ENCODE assay signal across 8 cellular contexts in the genomic region with DNA sequence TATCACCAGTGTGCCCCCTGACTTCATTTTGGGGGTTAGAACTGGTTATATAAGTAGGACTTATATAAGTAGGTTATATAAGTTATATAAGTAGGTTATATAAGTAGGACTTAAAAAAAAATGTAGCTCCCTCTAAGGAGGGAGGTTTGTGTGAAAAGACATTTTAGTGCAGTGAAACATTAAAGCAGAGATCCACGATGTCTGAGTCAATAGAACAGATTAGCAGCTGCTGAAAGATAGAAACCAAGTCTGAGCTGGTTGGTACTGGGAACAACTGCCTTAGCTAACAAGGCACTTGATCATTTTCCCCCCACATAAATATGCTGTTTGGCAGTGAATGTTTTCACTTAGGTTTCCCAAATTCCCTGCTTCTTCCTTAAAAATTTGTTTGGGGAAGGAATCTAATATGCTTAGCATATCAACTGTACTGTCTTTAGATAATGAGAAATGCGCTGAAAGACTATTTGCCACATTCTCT. TPM values are rescaled to one million over a fixed set of nuclear protein-coding genes. Genes with fewer than 3 reads are reported as not detected.
DNase-seq lines count a peak whose midpoint lies in the region; ATAC-seq, FAIRE-seq and TF ChIP-seq lines count a peak whose summit lies in the region.

No MANE protein-coding gene starts in this region.

- BruUV-seq in PC-3 (replicated peaks; lab: Mats Ljungman, UMichigan): no TSS peak

- H3K4me2 ChIP-seq in PC-3 (ENCODE audit: low read length): peak overlapping the region; percentile 98

- 2 to 5% (median 2%) methylated on average over 2 of the region's 2 CpGs for WGBS in ovary, 3 donors
- 8 to 9% methylated on average over 2 of the region's 2 CpGs for WGBS in lower leg skin, 2 donors

- TF ChIP-seq CTCF in PC-3 (conservative IDR thresholded peaks at IDR 0.05; ENCODE audit: low read depth, low read length): no peak
- no peak for TF ChIP-seq CTCF in ovary (IDR thresholded peaks at IDR 0.05)
- TF ChIP-seq CTCF in lower leg skin (IDR thresholded peaks at IDR 0.05): no peak

- peaks cover 18% of the 10 kb centered on the region for H3K4me1 ChIP-seq in PC-3 (ENCODE audit: insufficient read depth, low read length)
- H3K4me1 ChIP-seq in endocrine pancreas (ENCODE audit: control insufficient read depth, insufficient read depth, low read length): peaks cover 14% of the 10 kb centered on the region
- peaks cover 8% of the 10 kb centered on the region for H3K4me1 ChIP-seq in ovary (ENCODE audit: insufficient read depth)

- H4K20me1 ChIP-seq in PC-3 (ENCODE audit: low read length): peaks cover 28% of the 10 kb centered on the region

- POLR2A ChIA-PET in PC-3 (lab: Charles Lee; ENCODE audit: unreplicated experiment): interaction anchor here (0.7 kb wide), 1 partner anchor 62 kb away, joined by 3 read pairs; no protein-coding TSS in a partner anchor

- no peak for FAIRE-seq in HTR-8/SVneo (lab: Jason Lieb, UNC)

- no peak for TF ChIP-seq EP300 in ovary (IDR thresholded peaks at IDR 0.05)

- intact Hi-C loops in PC-3 (cut with micrococcal nuclease): no loop called here
- intact Hi-C loops in ovary (cut with DNase I): loop anchor here in 1 of 4 donors (10.0 kb wide), 1 partner anchor 1083 kb away; no protein-coding TSS in a partner anchor
- intact Hi-C loops in lower leg skin (cut with DNase I; ENCODE audit: low total_unique reads): no loop called here

- H3K9ac ChIP-seq in PC-3 (ENCODE audit: low read length) (peak overlapping the region; percentile 98), endocrine pancreas (ENCODE audit: control insufficient read depth, insufficient read depth, low read length) (no peak overlapping the region)

- TF ChIP-seq POLR2A in ovary (IDR thresholded peaks at IDR 0.05) (no peak), lower leg skin (IDR thresholded peaks at IDR 0.05) (no peak)

- H3K4me3 ChIP-seq in PC-3 (ENCODE audit: low read length) (peak overlapping the region; percentile 92), endocrine pancreas (ENCODE audit: control insufficient read depth, insufficient read depth, low read length) (peak overlapping the region; percentile 96), ovary (peak overlapping the region; percentile 62), lower leg skin (ENCODE audit: low read depth, poor library complexity, severe bottlenecking) (no peak overlapping the region)

- H3F3A ChIP-seq in PC-3 (ENCODE audit: low read length, unreplicated experiment): peaks cover under 1% of the 10 kb centered on the region

- H3K79me2 ChIP-seq in PC-3 (ENCODE audit: low read length): peaks cover 39% of the 10 kb centered on the region

- H3K27ac ChIP-seq in PC-3 (ENCODE audit: low read length): peak overlapping the region; percentile 66; the same call in 1 of the 2 replicates
- H3K27ac ChIP-seq in ovary: peak overlapping the region in 1 of 2 donors; percentile 83

- H3K36me3 ChIP-seq in PC-3 (ENCODE audit: low read depth, low read length) (peaks cover 28% of the 10 kb centered on the region), endocrine pancreas (ENCODE audit: control insufficient read depth, insufficient read depth, low read length) (peaks cover 2% of the 10 kb centered on the region), ovary (no peaks in the 10 kb centered on the region)

- no peaks in the 10 kb centered on the region for H3K9me3 ChIP-seq in PC-3 (ENCODE audit: low read length)
- no peaks in the 10 kb centered on the region for H3K9me3 ChIP-seq in endocrine pancreas (ENCODE audit: control insufficient read depth, low read length)
- no peaks in the 10 kb centered on the region for H3K9me3 ChIP-seq in ovary

- H3K27me3 ChIP-seq in PC-3 (ENCODE audit: low read length) (no peaks in the 10 kb centered on the region), endocrine pancreas (ENCODE audit: control insufficient read depth, insufficient read depth, low read length) (no peaks in the 10 kb centered on the region), ovary (no peaks in the 10 kb centered on the region)

- ATAC-seq in PC-3: no peak
- ATAC-seq in GM19328 (IDR thresholded peaks at IDR 0.05; ENCODE audit: unreplicated experiment): no peak

- no peaks in the 10 kb centered on the region for H3K9me2 ChIP-seq in PC-3 (replicated peaks; ENCODE audit: low read length)

- CTCF ChIA-PET in PC-3 (lab: Charles Lee): interaction anchor here (1.0 kb wide), 1 partner anchor 14 kb away, joined by 10 read pairs; a partner anchor contains a TSS

- DNase-seq in NCI-H2107 treated with DMSO at 0.1 percent for 48 hours (lab: John Stamatoyannopoulos, UW; ENCODE audit: unreplicated experiment) (peak; percentile 39), NCI-H2107 (lab: John Stamatoyannopoulos, UW) (no peak), PC-3 (no peak), ovary (no peak), lower leg skin (ENCODE audit: low spot score in 2 of 2) (no peak), HTR-8/SVneo (ENCODE audit: insufficient read length, low spot score) (no peak)

- peak overlapping the region; percentile 99 for H2AFZ ChIP-seq in PC-3 (ENCODE audit: low read length)

RNA-seq across cellular contexts. Expression of a gene that starts 2.1 kb away (rescaled TPM):
- total RNA-seq in PC-3 (2014; rRNA removed) (770 and 1,189 TPM in 2 replicates), ovary (1,000 to 10,000 TPM; 1,933 to 6,320 (median 2,198) TPM), lower leg skin (1,000 to 10,000 TPM; 1,538 to 3,275 (median 2,471) TPM)
- 1,000 to 10,000 TPM; 2,239 to 5,658 TPM for polyA plus RNA-seq in ovary

RNA-seq across cellular contexts. Expression of a gene that starts 13.9 kb away (rescaled TPM):
- 8.4 and 9.1 TPM in 2 replicates for total RNA-seq in PC-3 (2014; rRNA removed)
- total RNA-seq in ovary: 10 to 100 TPM in 3 of 7 donors, 1 to 10 TPM in 4; 3.2 to 10.9 (median 9.7) TPM
- 10 to 100 TPM in 1 of 2 donors, 1 to 10 TPM in 1; 6.5 to 15.2 TPM for polyA plus RNA-seq in ovary
- 1 to 10 TPM; 5.2 to 8.0 (median 7.2) TPM for total RNA-seq in lower leg skin

RNA-seq across cellular contexts. Expression of a gene that starts 54.6 kb away (rescaled TPM):
- total RNA-seq in PC-3 (2014; rRNA removed): not detected in 2 replicates
- total RNA-seq in ovary: 1 to 10 TPM in 4 of 7 donors, under 1 TPM in 3; 0.59 to 4.9 (median 1.4) TPM
- polyA plus RNA-seq in ovary: 1 to 10 TPM; 1.0 to 7.2 TPM
- 1 to 10 TPM in 1 of 4 donors, under 1 TPM in 1, not detected in 2; 0.76 to 8.9 TPM for total RNA-seq in lower leg skin
